Comparison of ENCODE assay signal across 25 cellular contexts in the genomic region with DNA sequence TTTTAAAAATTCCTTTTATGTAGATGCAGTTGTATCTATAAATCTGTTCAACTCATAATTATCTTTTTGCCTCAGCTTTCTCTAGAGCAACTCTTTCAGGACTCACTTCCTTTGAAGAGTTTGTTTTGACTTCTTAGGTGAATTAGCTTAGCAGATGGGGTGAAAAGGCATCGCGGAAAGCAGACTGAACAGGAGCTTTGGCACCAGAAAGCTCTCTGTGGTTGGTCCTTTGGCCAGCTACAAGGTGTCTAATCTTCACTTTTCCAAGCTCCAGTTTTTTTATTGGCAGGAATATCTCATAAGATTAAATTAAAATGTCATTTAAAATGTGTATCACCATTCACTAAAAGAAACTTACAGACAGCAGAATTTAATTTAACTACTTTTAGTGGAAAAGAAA.
"Had no signal": no experiment of that assay in that cellular context is flagged by ENCODE, and none has a peak within 500 bp of the region (broad histone marks: within the 10 kb centered on the region; RNA-seq: fewer than 3 reads in every experiment).

No MANE protein-coding gene starts in this region.

- H3K4me3 Mint-ChIP-seq: activated CD8-positive, alpha-beta T cell treated with anti-CD3 and anti-CD28 coated beads, Interleukin-2, amount 10 ng/mL, durations not matched to agents 7 days and 5 days; activated naive CD4-positive, alpha-beta T cell treated with anti-CD3 and anti-CD28 coated beads for 36 hours; activated naive CD8-positive, alpha-beta T cell; activated T-cell treated with anti-CD3 and anti-CD28 coated beads, Interleukin-2, amount 50 U/mL, for 24 hours; T-helper 1 cell treated with Interleukin-12 subunit alpha and Interleukin-12 subunit beta and Interleukin-4 antibody, amounts not matched to agents 30 μg/mL and 1 μg/mL, for 36 hours; WTC11 had no signal

- H3K9me3 Mint-ChIP-seq: activated naive CD4-positive, alpha-beta T cell treated with anti-CD3 and anti-CD28 coated beads for 36 hours; activated T-cell treated with anti-CD3 and anti-CD28 coated beads, Interleukin-2, amount 50 U/mL, for 24 hours; T-helper 1 cell treated with Interleukin-12 subunit alpha and Interleukin-12 subunit beta and Interleukin-4 antibody, amounts not matched to agents 30 μg/mL and 1 μg/mL, for 36 hours; WTC11 had no signal

- H3K4me3 ChIP-seq: coronary artery, SK-N-MC had no signal

- ATAC-seq: activated CD8-positive, alpha-beta T cell treated with anti-CD3 and anti-CD28 coated beads, Interleukin-2, amount 10 ng/mL, durations not matched to agents 7 days and 5 days; Panc1; Right ventricle myocardium inferior; WTC11 had no signal

- DNase-seq: activated CD4-positive, alpha-beta T cell treated with anti-CD3 and anti-CD28 coated beads for 48 hours; activated CD4-positive, alpha-beta T cell treated with anti-CD3 and anti-CD28 coated beads, Interleukin-2, amount 50 U/mL, for 4 hours; activated CD4-positive, CD25-positive, alpha-beta regulatory T cell treated with anti-CD3 and anti-CD28 coated beads, Interleukin-2, amount 50 U/mL, for 72 hours; activated CD8-positive, alpha-beta T cell treated with anti-CD3 and anti-CD28 coated beads, Interleukin-2, amount 10 ng/mL, durations not matched to agents 7 days and 5 days; activated effector memory CD4-positive, alpha-beta T cell treated with anti-CD3 and anti-CD28 coated beads, Interleukin-2, amount 50 U/mL, for 16 hours; activated naive CD4-positive, alpha-beta T cell treated with anti-CD3 and anti-CD28 coated beads for 36 hours; activated T-cell treated with anti-CD3 and anti-CD28 coated beads, Interleukin-2, amount 50 U/mL, for 24 hours; amygdala; NCI-H1092; NCI-H1417; NCI-H2029; NCI-H2107; NCI-H446; NCI-H748 treated with DMSO at 0.1 percent for 48 hours; OCI-M1; RPMI8226; SW 1271 had no signal

- H3K27ac ChIP-seq: coronary artery, KMS-11, SK-N-MC had no signal

- H3K36me3 Mint-ChIP-seq: activated naive CD8-positive, alpha-beta T cell; WTC11 had no signal

- H3K27ac Mint-ChIP-seq: activated CD8-positive, alpha-beta T cell treated with anti-CD3 and anti-CD28 coated beads, Interleukin-2, amount 10 ng/mL, durations not matched to agents 7 days and 5 days; activated naive CD4-positive, alpha-beta T cell treated with anti-CD3 and anti-CD28 coated beads for 36 hours; activated naive CD8-positive, alpha-beta T cell; activated T-cell treated with anti-CD3 and anti-CD28 coated beads, Interleukin-2, amount 50 U/mL, for 24 hours; T-helper 1 cell treated with Interleukin-12 subunit alpha and Interleukin-12 subunit beta and Interleukin-4 antibody, amounts not matched to agents 30 μg/mL and 1 μg/mL, for 36 hours; WTC11 had no signal

- H3K27me3 Mint-ChIP-seq: activated naive CD8-positive, alpha-beta T cell; activated T-cell treated with anti-CD3 and anti-CD28 coated beads, Interleukin-2, amount 50 U/mL, for 24 hours had no signal
